In genomic region chr11:19868281-19868821, GRCh38 we compare ENCODE assay signal across 10 cellular contexts.
DNase-seq lines count a peak whose midpoint lies in the region; ATAC-seq and TF ChIP-seq lines count a peak whose summit lies in the region.
"Had no signal": no experiment of that assay in that cellular context is flagged by ENCODE, and none has a peak within 500 bp of the region (broad histone marks: within the 10 kb centered on the region; RNA-seq: fewer than 3 reads in every experiment).

No MANE protein-coding gene starts in this region.

- H3K27me3 ChIP-seq in esophagus muscularis mucosa (no peaks in the 10 kb centered on the region), prostate gland (replicated peaks; ENCODE audit: insufficient read depth) (no peaks in the 10 kb centered on the region)
- H3K27me3 ChIP-seq: uterus had no signal

- intact Hi-C loops in esophagus muscularis mucosa (cut with DNase I) (no loop called here), prostate gland (cut with DNase I) (no loop called here)

- H3K9me3 ChIP-seq in esophagus muscularis mucosa (no peaks in the 10 kb centered on the region), prostate gland (no peaks in the 10 kb centered on the region)
- H3K9me3 ChIP-seq: uterus had no signal

- H3K36me3 ChIP-seq in esophagus muscularis mucosa (peaks cover 0 to 33% (median 9%) of the 10 kb centered on the region in 4 donors), prostate gland (no peaks in the 10 kb centered on the region)
- H3K36me3 ChIP-seq: uterus had no signal

- peaks cover 54 to 76% (median 68%) of the 10 kb centered on the region in 4 donors for H3K4me1 ChIP-seq in esophagus muscularis mucosa
- no peaks in the 10 kb centered on the region for H3K4me1 ChIP-seq in prostate gland (replicated peaks)
- H3K4me1 ChIP-seq: uterus had no signal

- TF ChIP-seq CTCF in esophagus muscularis mucosa (IDR thresholded peaks at IDR 0.05) (no peak), prostate gland (IDR thresholded peaks at IDR 0.05) (no peak)

- H3K4me3 ChIP-seq in esophagus muscularis mucosa: no peak overlapping the region
- no peak overlapping the region for H3K4me3 ChIP-seq in prostate gland
- H3K4me3 ChIP-seq: uterus had no signal

- H3K27ac ChIP-seq in esophagus muscularis mucosa (replicated peaks in 1 of 4) (peak overlapping the region; percentile 42 to 79 (median 64)), prostate gland (no peak overlapping the region)
- H3K27ac ChIP-seq: uterus had no signal

- ATAC-seq in GM18907 (IDR thresholded peaks at IDR 0.05; ENCODE audit: unreplicated experiment) (no peak), HG03521 (IDR thresholded peaks at IDR 0.05; ENCODE audit: unreplicated experiment) (no peak)

- TF ChIP-seq EP300 in esophagus muscularis mucosa (IDR thresholded peaks at IDR 0.05): no peak

- DNase-seq in GM03348 (ENCODE audit: low spot score): peak; percentile 65
- DNase-seq in NCI-H345 (lab: John Stamatoyannopoulos, UW): peak; percentile 89
- no peak for DNase-seq in esophagus muscularis mucosa (ENCODE audit: extremely low spot score)
- DNase-seq in prostate gland (ENCODE audit: low spot score): peak; percentile 86
- no peak for DNase-seq in stimulated activated CD4-positive, alpha-beta T cell treated with anti-CD3 and anti-CD28 coated beads, Interleukin-4, amount 100 ng/mL, for 24 hours
- no peak for DNase-seq in SHP77 treated with DMSO at 0.1 percent for 48 hours (lab: John Stamatoyannopoulos, UW)
- DNase-seq: T-helper 9 cell had no signal

- WGBS in esophagus muscularis mucosa: 40% methylated on average over 6 of the region's 6 CpGs
- 26% methylated on average over 6 of the region's 6 CpGs for WGBS in prostate gland

- no peak for TF ChIP-seq POLR2A in esophagus muscularis mucosa (IDR thresholded peaks at IDR 0.05; ENCODE audit: low read depth)
- TF ChIP-seq POLR2A in prostate gland (IDR thresholded peaks at IDR 0.05): no peak

Comparison
In these comparisons a context has a peak if more than half of its experiments do, and no peak if none do; other contexts are left out.
1. DNase-seq: peak in GM03348 (single experiment), NCI-H345 (single experiment) and prostate gland (single experiment); none in esophagus muscularis mucosa (single experiment), stimulated activated CD4-positive, alpha-beta T cell treated with anti-CD3 and anti-CD28 coated beads, Interleukin-4, amount 100 ng/mL, for 24 hours (single experiment) and SHP77 treated with DMSO at 0.1 percent for 48 hours (single experiment).
2. H3K27ac ChIP-seq: peak in esophagus muscularis mucosa (4 of 4); none in prostate gland (0 of 2).